Comparison of ENCODE assay signal across 8 cellular contexts in genomic region chr2:190318931-190319556, GRCh38.
A peak's percentile ranks its signal among the peaks of the same experiment; 100 is the strongest.
DNase-seq lines count a peak whose midpoint lies in the region; TF ChIP-seq lines count a peak whose summit lies in the region.

No MANE protein-coding gene starts in this region.

- TF ChIP-seq CTCF in HEK293 (tag by site-specific recombination; IDR thresholded peaks at IDR 0.05), result no peak
- TF ChIP-seq CTCF in NB4 (IDR thresholded peaks at IDR 0.05; ENCODE audit: low read depth, low read length), result no peak

- H3K4me3 ChIP-seq in HEK293 (ENCODE audit: low read depth, low read length), result peak overlapping the region; percentile 72
- peak overlapping the region; percentile 91 for H3K4me3 ChIP-seq in NB4 (ENCODE audit: low read depth, low read length)
- peak overlapping the region; percentile 81 for H3K4me3 ChIP-seq in iPS-11a (ENCODE audit: low read depth, low read length)
- H3K4me3 ChIP-seq in skin epidermis, result peak overlapping the region; percentile 43 to 80 (median 62)

- CTCF ChIA-PET in HEK293 (lab: Yijun Ruan, JAX), result interaction anchor here (0.5 to 2.3 kb wide), 9 partner anchors 16 to 296 kb away, joined by 3 to 11 read pairs (median 5); no protein-coding TSS in a partner anchor

- POLR2A ChIA-PET in HEK293 (lab: Yijun Ruan, JAX), result interaction anchor here (0.7 to 2.1 kb wide), 9 partner anchors 10 to 981 kb away, joined by 3 to 11 read pairs (median 5); partner anchors contain the start of genes INPP1, ORMDL1, OSGEPL1 and PMS1

- DNase-seq in NCI-H2227 (lab: John Stamatoyannopoulos, UW; ENCODE audit: unreplicated experiment) (peak; percentile 48), NCI-H2227 treated with DMSO at 0.1 percent for 48 hours (lab: John Stamatoyannopoulos, UW) (no peak), NB4 (ENCODE audit: low read depth) (no peak), iPS-NIHi11 (ENCODE audit: low spot score) (no peak)

- TF ChIP-seq POLR2A in NB4 (IDR thresholded peaks at IDR 0.05; ENCODE audit: extremely low read depth, insufficient read length), result no peak

- no peaks in the 10 kb centered on the region for H3K4me1 ChIP-seq in HEK293 (ENCODE audit: control insufficient read depth, insufficient read depth, low read length)

- H3K36me3 ChIP-seq in HEK293 (ENCODE audit: control insufficient read depth in 2 of 2, insufficient read depth in 1 of 2, low read length in 2 of 2), result no peaks in the 10 kb centered on the region

- peak overlapping the region; percentile 17; the same call in 1 of the 2 replicates for H3K27ac ChIP-seq in HEK293 (ENCODE audit: extremely low read depth, low read depth, low read length)
- peak overlapping the region; percentile 96 for H3K27ac ChIP-seq in angular gyrus (ENCODE audit: low read depth, low read length)
- H3K27ac ChIP-seq in skin epidermis, result peak overlapping the region; percentile 54 to 91 (median 83)

- H3K9me3 ChIP-seq in HEK293 (ENCODE audit: control insufficient read depth, insufficient read depth, low read depth, low read length), result no peaks in the 10 kb centered on the region

TF ChIP-seq in HEK293, 187 proteins besides CTCF, POLR2A, EP300 and RAD21:
- TF ChIP-seq SCRT1 (tag by site-specific recombination; IDR thresholded peaks at IDR 0.05; ENCODE audit: borderline replicate concordance), result peak; percentile 90
- no peak for TF ChIP-seq MZF1 (tag by site-specific recombination; IDR thresholded peaks at IDR 0.05; ENCODE audit: borderline replicate concordance)
- TF ChIP-seq SCRT2 (tag by site-specific recombination; IDR thresholded peaks at IDR 0.05), result 0 out of 2 replicates have a peak, but pooled peaks have one; percentile 21

Comparison
In these comparisons a context has a peak if more than half of its experiments do, and no peak if none do; other contexts are left out.
1. H3K27ac ChIP-seq: peak in every context shown above with its lines; median percentile 96 in angular gyrus; 83 in skin epidermis; 17 in HEK293.